In the genomic region with DNA sequence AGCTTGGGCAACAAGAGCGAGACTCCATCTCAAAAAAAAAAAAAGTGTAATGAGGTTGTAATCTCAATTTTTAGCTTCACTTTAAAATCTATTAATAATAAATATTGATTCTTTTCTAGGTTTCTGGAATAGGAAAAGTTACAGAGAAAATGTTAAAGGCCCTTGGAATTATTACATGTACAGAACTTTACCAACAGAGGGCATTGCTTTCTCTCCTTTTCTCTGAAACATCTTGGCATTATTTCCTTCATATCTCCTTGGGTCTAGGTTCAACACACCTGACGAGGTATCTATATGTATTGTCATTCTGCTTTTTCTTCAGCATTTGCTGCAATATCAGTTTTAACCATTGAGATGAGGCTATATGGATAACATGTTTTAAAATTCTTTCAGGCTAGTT, we compare ENCODE assay signal across 14 cellular contexts. TPM values are rescaled to one million over a fixed set of nuclear protein-coding genes. Genes with fewer than 3 reads are reported as not detected.
DNase-seq lines count a peak whose midpoint lies in the region; ATAC-seq, FAIRE-seq and TF ChIP-seq lines count a peak whose summit lies in the region.
"Had no signal": no experiment of that assay in that cellular context is flagged by ENCODE, and none has a peak within 500 bp of the region (broad histone marks: within the 10 kb centered on the region; RNA-seq: fewer than 3 reads in every experiment).

No MANE protein-coding gene starts in this region.

- DNase-seq in bronchial epithelial cell (ENCODE audit: low read depth) (peak; percentile 32), neural crest cell (ENCODE audit: low read depth, low spot score) (no peak), foreskin melanocyte (no peak), NCI-H2029 (lab: John Stamatoyannopoulos, UW) (no peak)
- no peak for DNase-seq in stimulated activated CD4-positive, alpha-beta T cell treated with anti-CD3 and anti-CD28 coated beads, Interleukin-12 subunit alpha, Interleukin-12 subunit beta, amount 100 ng/mL, for 4 hours
- DNase-seq: activated CD4-positive, alpha-beta T cell treated with anti-CD3 and anti-CD28 coated beads, Interleukin-2, amount 50 U/mL, for 1 hour; amniotic stem cell; effector memory CD4-positive, alpha-beta T cell; left ventricle myocardium inferior; NCI-H510A had no signal

- no peaks in the 10 kb centered on the region for H3K27me3 Mint-ChIP-seq in neural crest cell (ENCODE audit: low read depth)

- no peak overlapping the region for H3K4me3 ChIP-seq in bronchial epithelial cell (ENCODE audit: low read depth, low read length)
- H3K4me3 ChIP-seq: left ventricle myocardium inferior had no signal

- H3K4me1 Mint-ChIP-seq in neural crest cell: no peaks in the 10 kb centered on the region
- H3K4me1 Mint-ChIP-seq: nephron had no signal

- no peak for ATAC-seq in HG03354 (IDR thresholded peaks at IDR 0.05; ENCODE audit: poor library complexity, severe bottlenecking, unreplicated experiment)

- no peak overlapping the region for H3K27ac Mint-ChIP-seq in neural crest cell (ENCODE audit: unreplicated experiment)
- H3K27ac Mint-ChIP-seq: nephron had no signal

- H3K36me3 ChIP-seq in bronchial epithelial cell (ENCODE audit: control insufficient read depth, insufficient read depth, low read length): peaks cover 2% of the 10 kb centered on the region

- no peak for TF ChIP-seq EP300 in Ishikawa (IDR thresholded peaks at IDR 0.05; ENCODE audit: borderline replicate concordance)

- H3K36me3 Mint-ChIP-seq in neural crest cell (ENCODE audit: low read depth): peaks cover 8% of the 10 kb centered on the region

- no peaks in the 10 kb centered on the region for H3K9me3 Mint-ChIP-seq in neural crest cell
- H3K9me3 Mint-ChIP-seq: nephron had no signal

- no peak for FAIRE-seq in bronchial epithelial cell (lab: Jason Lieb, UNC)

- peak; percentile 26; the same call in 1 of the 2 replicates for TF ChIP-seq RAD21 in Ishikawa (IDR thresholded peaks at IDR 0.05; ENCODE audit: low read depth)

- H3K4me3 Mint-ChIP-seq in neural crest cell: no peak overlapping the region
- H3K4me3 Mint-ChIP-seq: nephron had no signal

- H3K27me3 ChIP-seq in bronchial epithelial cell (ENCODE audit: control insufficient read depth, insufficient read depth, low read length): no peaks in the 10 kb centered on the region

- TF ChIP-seq CTCF in C4-2B (conservative IDR thresholded peaks at IDR 0.05) (peak; percentile 44), bronchial epithelial cell (IDR thresholded peaks at IDR 0.05; ENCODE audit: insufficient read depth, low read length, severe bottlenecking) (peak; percentile 41), neural crest cell (conservative IDR thresholded peaks at IDR 0.05) (peak; percentile 51)

- no peak overlapping the region for H3K27ac ChIP-seq in C4-2B
- H3K27ac ChIP-seq: left ventricle myocardium inferior had no signal

TF ChIP-seq in Ishikawa, 13 proteins besides CTCF, POLR2A, EP300 and RAD21:
- TF ChIP-seq TAF1 (IDR thresholded peaks at IDR 0.05; ENCODE audit: low read depth): no peak

RNA-seq across cellular contexts. Expression of gene ANKDD1B, which starts 26.6 kb away (rescaled TPM):
- 1.3 and 1.9 TPM in 2 replicates for total RNA-seq in bronchial epithelial cell
- 0.20 and 0.28 TPM in 2 replicates for total RNA-seq in neural crest cell
